ENCODE assay signal across 20 cellular contexts in genomic region chr3:190013943-190014924, GRCh38.
DNase-seq lines count a peak whose midpoint lies in the region; ATAC-seq and TF ChIP-seq lines count a peak whose summit lies in the region.
"Had no signal": no experiment of that assay in that cellular context is flagged by ENCODE, and none has a peak within 500 bp of the region (broad histone marks: within the 10 kb centered on the region; RNA-seq: fewer than 3 reads in every experiment).

No MANE protein-coding gene starts in this region.

- H3K27ac Mint-ChIP-seq in chondrocyte (ENCODE audit: unreplicated experiment) (peak overlapping the region; percentile 23), neural progenitor cell (peak overlapping the region; percentile 52)
- H3K27ac Mint-ChIP-seq: naive thymus-derived CD8-positive, alpha-beta T cell; T-helper 1 cell treated with Interleukin-12 subunit alpha and Interleukin-12 subunit beta and Interleukin-4 antibody, amounts not matched to agents 30 μg/mL and 1 μg/mL, for 36 hours had no signal

- no peaks in the 10 kb centered on the region for H3F3A ChIP-seq in neural progenitor cell (ENCODE audit: low read depth)

- H3K4me3 ChIP-seq in neural progenitor cell = no peak overlapping the region
- H3K4me3 ChIP-seq: body of pancreas, left ventricle myocardium inferior had no signal

- peak; percentile 22 for DNase-seq in HuH-7 (ENCODE audit: low spot score)
- DNase-seq in chondrocyte (ENCODE audit: low spot score) = no peak
- no peak for DNase-seq in neural progenitor cell (ENCODE audit: low spot score)
- no peak for DNase-seq in foreskin melanocyte
- DNase-seq in NCI-H345 (lab: John Stamatoyannopoulos, UW) = no peak
- DNase-seq: activated CD4-positive, alpha-beta T cell treated with anti-CD3 and anti-CD28 coated beads for 1 hour; activated CD8-positive, alpha-beta memory T cell treated with anti-CD3 and anti-CD28 coated beads, Interleukin-2, amount 50 U/mL, for 4 hours; activated naive CD4-positive, alpha-beta T cell treated with Interleukin-2 at 50 U/mL for 16 hours; AML-193; body of pancreas; GOT3; hippocampal formation; left ventricle myocardium inferior; naive thymus-derived CD8-positive, alpha-beta T cell; NCI-H1048; NCI-H774 had no signal

- no peak for TF ChIP-seq CTCF in chondrocyte (IDR thresholded peaks at IDR 0.05)
- no peak for TF ChIP-seq CTCF in neural progenitor cell (IDR thresholded peaks at IDR 0.05)

- H2AFZ ChIP-seq in neural progenitor cell (replicated peaks) = no peak overlapping the region

- H3K9me3 ChIP-seq in neural progenitor cell (ENCODE audit: low read depth) = no peaks in the 10 kb centered on the region
- H3K9me3 ChIP-seq: body of pancreas, left ventricle myocardium inferior had no signal

- no peaks in the 10 kb centered on the region for H3K27me3 Mint-ChIP-seq in chondrocyte (ENCODE audit: low read depth)
- no peaks in the 10 kb centered on the region for H3K27me3 Mint-ChIP-seq in neural progenitor cell (ENCODE audit: insufficient read depth, low read depth)

- H3K4me1 ChIP-seq in neural progenitor cell = peaks cover 10% of the 10 kb centered on the region
- H3K4me1 ChIP-seq: body of pancreas had no signal

- H3K4me1 Mint-ChIP-seq in chondrocyte (ENCODE audit: low read depth) (peaks cover 72% of the 10 kb centered on the region), neural progenitor cell (peaks cover 49% of the 10 kb centered on the region)
- H3K4me1 Mint-ChIP-seq: naive thymus-derived CD8-positive, alpha-beta T cell had no signal

- H3K36me3 ChIP-seq in neural progenitor cell = no peaks in the 10 kb centered on the region
- H3K36me3 ChIP-seq: left ventricle myocardium inferior had no signal

- H3K27ac ChIP-seq in neural progenitor cell = no peak overlapping the region
- H3K27ac ChIP-seq: body of pancreas, left ventricle myocardium inferior had no signal

- H3K36me3 Mint-ChIP-seq in chondrocyte (ENCODE audit: low read depth) (no peaks in the 10 kb centered on the region), neural progenitor cell (peaks cover 2% of the 10 kb centered on the region)
- H3K36me3 Mint-ChIP-seq: naive thymus-derived CD8-positive, alpha-beta T cell had no signal

- no peaks in the 10 kb centered on the region for H3K79me2 ChIP-seq in neural progenitor cell (ENCODE audit: low read depth)

- H4K20me1 ChIP-seq in neural progenitor cell (ENCODE audit: low read depth) = no peaks in the 10 kb centered on the region

- no peak overlapping the region for H3K4me2 ChIP-seq in neural progenitor cell

- H3K9ac ChIP-seq in neural progenitor cell = no peak overlapping the region

- no peaks in the 10 kb centered on the region for H3K27me3 ChIP-seq in neural progenitor cell
- H3K27me3 ChIP-seq: body of pancreas had no signal

- no peak overlapping the region for H3K4me3 Mint-ChIP-seq in chondrocyte (ENCODE audit: unreplicated experiment)
- no peak overlapping the region for H3K4me3 Mint-ChIP-seq in neural progenitor cell
- H3K4me3 Mint-ChIP-seq: naive thymus-derived CD8-positive, alpha-beta T cell; T-helper 1 cell treated with Interleukin-12 subunit alpha and Interleukin-12 subunit beta and Interleukin-4 antibody, amounts not matched to agents 30 μg/mL and 1 μg/mL, for 36 hours had no signal

- H3K9me3 Mint-ChIP-seq in chondrocyte (ENCODE audit: low read depth) (no peaks in the 10 kb centered on the region), neural progenitor cell (no peaks in the 10 kb centered on the region)
- H3K9me3 Mint-ChIP-seq: naive thymus-derived CD8-positive, alpha-beta T cell; T-helper 1 cell treated with Interleukin-12 subunit alpha and Interleukin-12 subunit beta and Interleukin-4 antibody, amounts not matched to agents 30 μg/mL and 1 μg/mL, for 36 hours had no signal

- ATAC-seq in GM21360 (IDR thresholded peaks at IDR 0.05; ENCODE audit: unreplicated experiment) (peak; percentile 36), GM21723 (IDR thresholded peaks at IDR 0.05; ENCODE audit: unreplicated experiment) (no peak), HG03520 (IDR thresholded peaks at IDR 0.05; ENCODE audit: unreplicated experiment) (no peak)
- ATAC-seq: body of pancreas; naive thymus-derived CD8-positive, alpha-beta T cell had no signal
